Comparison of ENCODE assay signal across 1 cellular context in genomic region chr19:47341734-47342133, GRCh38.
TF ChIP-seq lines count a peak whose summit lies in the region.

No MANE protein-coding gene starts in this region.

TF ChIP-seq in K562, 482 proteins besides CTCF, POLR2A, EP300 and RAD21 (continued from another document and continues in another):
- TF ChIP-seq ZC3H4 (CRISPR knock-in tag; IDR thresholded peaks at IDR 0.05; ENCODE audit: borderline replicate concordance) (no peak), KDM5B (IDR thresholded peaks at IDR 0.05; ENCODE audit: insufficient replicate concordance, low read depth, low read length) (no peak), ARID2 (IDR thresholded peaks at IDR 0.05) (no peak), ZNF316 (IDR thresholded peaks at IDR 0.05) (peak; percentile 73), RBM25 (IDR thresholded peaks at IDR 0.05; ENCODE audit: low read depth, low read length, severe bottlenecking) (peak; percentile 76), NONO (IDR thresholded peaks at IDR 0.05; ENCODE audit: low read depth in 2 of 2, low read length in 1 of 2) (no peak), ZNF551 (CRISPR knock-in tag; IDR thresholded peaks at IDR 0.05) (no peak), NFIX (CRISPR knock-in tag; IDR thresholded peaks at IDR 0.05; ENCODE audit: low read depth) (no peak), NR2C1 (IDR thresholded peaks at IDR 0.05) (no peak), NR2C1 (tag; IDR thresholded peaks at IDR 0.05) (no peak), CHD4 (IDR thresholded peaks at IDR 0.05; ENCODE audit: insufficient read depth, insufficient replicate concordance, low read depth, low read length, poor library complexity, severe bottlenecking) (no peak), CREB3L1 (IDR thresholded peaks at IDR 0.05; ENCODE audit: borderline replicate concordance, low read depth) (no peak), ZC3H11A (IDR thresholded peaks at IDR 0.05; ENCODE audit: low read depth, low read length) (no peak), HDAC2 (IDR thresholded peaks at IDR 0.05) (0 out of 2 replicates have a peak, but pooled peaks have one; percentile 28), SRSF3 (IDR thresholded peaks at IDR 0.05; ENCODE audit: insufficient read depth, low read length) (no peak), NFE2 (IDR thresholded peaks at IDR 0.05; ENCODE audit: low read depth) (no peak), MBD1 (CRISPR knock-in tag; IDR thresholded peaks at IDR 0.05) (no peak), TFAP4 (CRISPR knock-in tag; IDR thresholded peaks at IDR 0.05; ENCODE audit: borderline replicate concordance) (no peak), TRIM24 (IDR thresholded peaks at IDR 0.05) (peak; percentile 15 to 69; a peak in 2 of 4 replicates), HMBOX1 (IDR thresholded peaks at IDR 0.05) (no peak), RUNX1 (IDR thresholded peaks at IDR 0.05; ENCODE audit: low read depth) (no peak), ZNF165 (CRISPR knock-in tag; IDR thresholded peaks at IDR 0.05; ENCODE audit: borderline replicate concordance) (no peak), ZFP91 (CRISPR knock-in tag; IDR thresholded peaks at IDR 0.05) (no peak), ZNF445 (CRISPR knock-in tag; IDR thresholded peaks at IDR 0.05; ENCODE audit: low read depth) (no peak), ZNF280B (CRISPR knock-in tag; IDR thresholded peaks at IDR 0.05) (no peak), ZNF398 (CRISPR knock-in tag; IDR thresholded peaks at IDR 0.05) (no peak), ZNF263 (CRISPR knock-in tag; IDR thresholded peaks at IDR 0.05; ENCODE audit: borderline replicate concordance) (no peak), SRSF1 (IDR thresholded peaks at IDR 0.05; ENCODE audit: low read depth, low read length) (no peak), IRF9 (tag; IDR thresholded peaks at IDR 0.05) (no peak), ZNF253 (CRISPR knock-in tag; conservative IDR thresholded peaks at IDR 0.05) (no peak), CBX3 (IDR thresholded peaks at IDR 0.05; ENCODE audit: borderline replicate concordance in 1 of 2, low read length in 2 of 2) (peak in 1 of 2 experiments; percentile 27; a peak in 1 of 3 replicates), GTF2E2 (tag; IDR thresholded peaks at IDR 0.05) (no peak), ZNF511 (CRISPR knock-in tag; IDR thresholded peaks at IDR 0.05) (no peak), TRIM25 (IDR thresholded peaks at IDR 0.05; ENCODE audit: borderline replicate concordance) (no peak), RBM22 (IDR thresholded peaks at IDR 0.05; ENCODE audit: low read depth, low read length, poor library complexity, severe bottlenecking) (no peak), ZNF311 (CRISPR knock-in tag; IDR thresholded peaks at IDR 0.05) (no peak), ETV5 (CRISPR knock-in tag; IDR thresholded peaks at IDR 0.05; ENCODE audit: low read depth) (no peak), RFX7 (CRISPR knock-in tag; IDR thresholded peaks at IDR 0.05) (no peak), BCOR (IDR thresholded peaks at IDR 0.05) (peak; percentile 79), ZNF431 (CRISPR knock-in tag; IDR thresholded peaks at IDR 0.05) (no peak), CBFB (CRISPR knock-in tag; IDR thresholded peaks at IDR 0.05) (no peak), ZNF586 (CRISPR knock-in tag; conservative IDR thresholded peaks at IDR 0.05) (no peak), RBM15 (IDR thresholded peaks at IDR 0.05; ENCODE audit: insufficient read depth, low read length) (no peak), KDM1A (IDR thresholded peaks at IDR 0.05) (peak; percentile 48 to 58; a peak in 3 of 4 replicates), CHAMP1 (IDR thresholded peaks at IDR 0.05) (no peak), PATZ1 (CRISPR knock-in tag; IDR thresholded peaks at IDR 0.05; ENCODE audit: borderline replicate concordance) (no peak)
